Comparison of ENCODE assay signal across 9 cellular contexts in genomic region chr22:25172153-25172552, GRCh38. TPM values are rescaled to one million over a fixed set of nuclear protein-coding genes. Genes with fewer than 3 reads are reported as not detected.
DNase-seq lines count a peak whose midpoint lies in the region; ATAC-seq and TF ChIP-seq lines count a peak whose summit lies in the region.
"Had no signal": no experiment of that assay in that cellular context is flagged by ENCODE, and none has a peak within 500 bp of the region (broad histone marks: within the 10 kb centered on the region; RNA-seq: fewer than 3 reads in every experiment).

No MANE protein-coding gene starts in this region.

- DNase-seq in SK-MEL-5 (ENCODE audit: low read depth, low spot score) (peak; percentile 35), cerebellar cortex (ENCODE audit: low spot score) (peak; percentile 5), sciatic nerve (ENCODE audit: low spot score) (no peak)

- peak; percentile 66 for TF ChIP-seq CTCF in GM12872 (IDR thresholded peaks at IDR 0.05; ENCODE audit: insufficient read depth, low read depth, low read length)

- ATAC-seq in sciatic nerve = peak; percentile 51
- no peak for ATAC-seq in GM18907 (IDR thresholded peaks at IDR 0.05; ENCODE audit: unreplicated experiment)
- ATAC-seq in GM19467 (IDR thresholded peaks at IDR 0.05; ENCODE audit: unreplicated experiment) = no peak
- ATAC-seq in GM18858 (IDR thresholded peaks at IDR 0.05; ENCODE audit: unreplicated experiment) = no peak
- ATAC-seq in GM21423 (IDR thresholded peaks at IDR 0.05; ENCODE audit: unreplicated experiment) = no peak

- in situ Hi-C loops in SK-MEL-5 (cut with HindIII; ENCODE audit: low pct_unique_long_range_greater_than_20kb, low sequenced_read_pairs) = no loop called here

- intact Hi-C loops in sciatic nerve (cut with DNase I) = no loop called here

RNA-seq across cellular contexts. Expression of gene CRYBB3, which starts 27.5 kb away (rescaled TPM):
- total RNA-seq in SK-MEL-5 (2014; rRNA removed; shearing (Covaris generic)) = 0.24 TPM in 1 of 2 replicates, not detected in the other
- not detected in 2 replicates for polyA plus RNA-seq in SK-MEL-5 (2015; cell fraction: cytosol; rRNA removed)
- 0.51 TPM in 1 of 2 replicates, not detected in the other for polyA plus RNA-seq in SK-MEL-5 (2015; cell fraction: nucleus; rRNA removed)
- not detected for total RNA-seq in sciatic nerve

RNA-seq across cellular contexts. Expression of gene CRYBB2, which starts 47.3 kb away (rescaled TPM):
- total RNA-seq in SK-MEL-5 (2014; rRNA removed; shearing (Covaris generic)) = not detected in 2 replicates
- polyA plus RNA-seq in SK-MEL-5 (2015; cell fraction: cytosol; rRNA removed) = not detected in 2 replicates
- not detected in 2 replicates for polyA plus RNA-seq in SK-MEL-5 (2015; cell fraction: nucleus; rRNA removed)
- total RNA-seq in sciatic nerve = not detected
- total RNA-seq: astrocyte had no signal
